In the genomic region with DNA sequence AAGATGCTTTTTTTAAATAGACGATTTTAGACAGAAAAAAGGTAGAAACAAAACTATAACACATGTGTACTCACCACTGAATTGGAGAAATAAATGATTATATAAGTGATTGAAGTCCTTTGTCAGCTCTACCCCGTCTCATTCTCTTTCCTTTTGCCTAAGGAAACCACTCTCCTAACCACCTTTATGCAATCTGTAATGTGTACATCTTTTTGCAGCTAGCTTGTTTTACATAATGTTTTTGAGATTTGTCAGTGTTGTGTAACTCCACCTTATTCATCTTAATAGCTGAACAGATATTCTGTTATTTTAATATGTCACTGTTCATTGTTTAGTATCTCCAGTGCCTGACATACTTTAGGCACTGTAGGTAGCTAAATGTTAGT, we compare ENCODE assay signal across 8 cellular contexts. TPM values are rescaled to one million over a fixed set of nuclear protein-coding genes. Genes with fewer than 3 reads are reported as not detected.
DNase-seq lines count a peak whose midpoint lies in the region; ATAC-seq and TF ChIP-seq lines count a peak whose summit lies in the region.

No MANE protein-coding gene starts in this region.

- peaks cover 38% of the 10 kb centered on the region for H3K4me1 ChIP-seq in A673 (ENCODE audit: insufficient read depth, low read length, poor library complexity, severe bottlenecking)
- H3K4me1 ChIP-seq in mammary epithelial cell (ENCODE audit: insufficient read depth, low read length): peaks cover 27% of the 10 kb centered on the region
- peaks cover 37% of the 10 kb centered on the region for H3K4me1 ChIP-seq in mononuclear cell (ENCODE audit: insufficient read depth, low read length)

- H3K4me3 ChIP-seq in A673 (ENCODE audit: low read depth, low read length, poor library complexity, severe bottlenecking) (peak overlapping the region; percentile 67), mammary epithelial cell (replicated peaks in 1 of 3; ENCODE audit: insufficient read depth in 1 of 3, low read depth in 2 of 3, low read length in 3 of 3) (peak overlapping the region; percentile 75 to 95 (median 83)), mononuclear cell (ENCODE audit: low read length) (peak overlapping the region; percentile 86)

- H3K9me3 ChIP-seq in A673 (ENCODE audit: low read depth, low read length, poor library complexity, severe bottlenecking) (no peaks in the 10 kb centered on the region), KOPT-K1 (ENCODE audit: insufficient read depth, low read length, poor library complexity, severe bottlenecking) (no peaks in the 10 kb centered on the region), mammary epithelial cell (replicated peaks; ENCODE audit: insufficient read depth, low read length) (no peaks in the 10 kb centered on the region), mononuclear cell (ENCODE audit: low read depth, low read length) (no peaks in the 10 kb centered on the region)

- no TSS peak for BruUV-seq in A673 (replicated peaks; lab: Mats Ljungman, UMichigan)
- no TSS peak for BruUV-seq in mammary epithelial cell (replicated peaks; lab: Mats Ljungman, UMichigan)

- H3K79me2 ChIP-seq in mammary epithelial cell (ENCODE audit: insufficient read depth, low read length): peaks cover 87% of the 10 kb centered on the region

- ATAC-seq in HG03135 (IDR thresholded peaks at IDR 0.05; ENCODE audit: unreplicated experiment): no peak
- no peak for ATAC-seq in GM18870 (IDR thresholded peaks at IDR 0.05; ENCODE audit: unreplicated experiment)

- 3% methylated on average over 2 of the region's 2 CpGs for WGBS in mammary epithelial cell (ENCODE audit: low coverage, missing lambda C conversion rate)

- dilution Hi-C loops in mammary epithelial cell (cut with HindIII; ENCODE audit: low sequenced_read_pairs): no loop called here

- CTCF ChIA-PET in A673 (lab: Charles Lee) (no interaction called here), mammary epithelial cell (lab: Charles Lee; ENCODE audit: low non-redundant PET) (no interaction called here)

- H3K36me3 ChIP-seq in A673 (ENCODE audit: insufficient read depth, low read length, poor library complexity, severe bottlenecking): peaks cover 20% of the 10 kb centered on the region
- peaks cover 34% of the 10 kb centered on the region for H3K36me3 ChIP-seq in KOPT-K1 (ENCODE audit: insufficient read depth, low read length)
- peaks cover 20% of the 10 kb centered on the region for H3K36me3 ChIP-seq in mammary epithelial cell (ENCODE audit: insufficient read depth, low read length)

- H3K9ac ChIP-seq in mammary epithelial cell (ENCODE audit: insufficient read depth, low read length): peak overlapping the region; percentile 97

- no peaks in the 10 kb centered on the region for H4K20me1 ChIP-seq in mammary epithelial cell (ENCODE audit: insufficient read depth, low read length)

- POLR2A ChIA-PET in A673 (lab: Charles Lee; ENCODE audit: low non-redundant PET): interaction anchor here (0.6 kb wide), 1 partner anchor 159 kb away, joined by 5 read pairs; no protein-coding TSS in a partner anchor

- in situ Hi-C loops in mammary epithelial cell (cut with MboI; ENCODE audit: low sequenced_read_pairs in 2 of 2): loop anchor here in 1 of 2 donors (25.0 kb wide), 1 partner anchor 255 kb away; a partner anchor contains a TSS

- TF ChIP-seq CTCF in A673 (conservative IDR thresholded peaks at IDR 0.05; ENCODE audit: low read depth, low read length) (no peak), mammary epithelial cell (conservative IDR thresholded peaks at IDR 0.05 in 1 of 2, IDR thresholded peaks at IDR 0.05 in 1 of 2; ENCODE audit: extremely low read depth in 1 of 2, insufficient read depth in 1 of 2, low read depth in 1 of 2, low read length in 2 of 2) (no peak)

- H2AFZ ChIP-seq in mammary epithelial cell (ENCODE audit: low read depth, low read length): no peak overlapping the region

- peak overlapping the region; percentile 92 for H3K27ac ChIP-seq in A673 (ENCODE audit: low read depth, low read length, poor library complexity, severe bottlenecking)
- H3K27ac ChIP-seq in KOPT-K1 (ENCODE audit: low read depth, low read length, poor library complexity, severe bottlenecking): peak overlapping the region; percentile 90
- H3K27ac ChIP-seq in mammary epithelial cell (ENCODE audit: insufficient read depth, low read depth, low read length): peak overlapping the region; percentile 95

- intact Hi-C loops in A673 (cut with micrococcal nuclease; ENCODE audit: unreplicated experiment) (no loop called here), mammary epithelial cell (cut with micrococcal nuclease) (no loop called here)

- H3K4me2 ChIP-seq in mammary epithelial cell (ENCODE audit: insufficient read depth, low read depth, low read length): peak overlapping the region; percentile 97

- H3K27me3 ChIP-seq in A673 (replicated peaks; ENCODE audit: insufficient read depth, low read depth, low read length, poor library complexity) (no peaks in the 10 kb centered on the region), mammary epithelial cell (ENCODE audit: insufficient read depth, low read length) (no peaks in the 10 kb centered on the region), mononuclear cell (ENCODE audit: insufficient read depth, low read length) (no peaks in the 10 kb centered on the region)

- DNase-seq in A673 (ENCODE audit: low spot score) (no peak), mammary epithelial cell (peak; percentile 28), NCI-H1105 treated with DMSO at 0.1 percent for 48 hours (lab: John Stamatoyannopoulos, UW) (no peak), iPS-NIHi7 (ENCODE audit: extremely low spot score) (no peak)

RNA-seq across cellular contexts. Expression of a gene that starts 0.7 kb away (rescaled TPM):
- total RNA-seq in A673 (2021) (27.4 and 29.0 TPM in 2 replicates), mammary epithelial cell (10 to 100 TPM; 19.3 to 36.1 TPM), mononuclear cell (30.1 TPM)
- polyA plus RNA-seq in mammary epithelial cell: 22.8 TPM
- 7.6 TPM for polyA minus RNA-seq in mammary epithelial cell

RNA-seq across cellular contexts. Expression of a gene that starts 20.5 kb away (rescaled TPM):
- total RNA-seq in A673 (2021): 2.1 and 2.4 TPM in 2 replicates
- under 1 TPM; under 0.01 to 0.47 TPM for total RNA-seq in mammary epithelial cell
- 0.50 TPM for polyA plus RNA-seq in mammary epithelial cell
- not detected for polyA minus RNA-seq in mammary epithelial cell
- 76.4 TPM for total RNA-seq in mononuclear cell

RNA-seq across cellular contexts. Expression of a gene that starts 27.2 kb away (rescaled TPM):
- total RNA-seq in A673 (2021) (59.7 and 60.1 TPM in 2 replicates), mammary epithelial cell (100 to 1,000 TPM in 1 of 2 donors, 10 to 100 TPM in 1; 72.1 to 109 TPM), mononuclear cell (245 TPM)
- 31.2 TPM for polyA plus RNA-seq in mammary epithelial cell
- polyA minus RNA-seq in mammary epithelial cell: 41.3 TPM

Comparison
In these comparisons a context has a peak if more than half of its experiments do, and no peak if none do; other contexts are left out.
1. RNA of a gene that starts 20.5 kb away (total RNA-seq): 76.4 TPM in mononuclear cell (single experiment); 2.1 to 2.4 TPM in A673 and under 0.01 to 0.47 TPM in mammary epithelial cell; every median in the first group is over 10 times any median in the second.
2. Peak in every context shown above with its lines, with median percentiles within 50 percentile points of each other: H3K27ac ChIP-seq and H3K4me3 ChIP-seq.